24 cellular contexts compared by ENCODE assay signal in genomic region chr15:57415559-57415958, GRCh38. TPM values are rescaled to one million over a fixed set of nuclear protein-coding genes. Genes with fewer than 3 reads are reported as not detected.
DNase-seq lines count a peak whose midpoint lies in the region; ATAC-seq and TF ChIP-seq lines count a peak whose summit lies in the region.
"Had no signal": no experiment of that assay in that cellular context is flagged by ENCODE, and none has a peak within 500 bp of the region (broad histone marks: within the 10 kb centered on the region; RNA-seq: fewer than 3 reads in every experiment).

No MANE protein-coding gene starts in this region.

- H3K9me3 Mint-ChIP-seq in endodermal cell, result peaks cover 2% of the 10 kb centered on the region
- H3K9me3 Mint-ChIP-seq: CD4-positive, alpha-beta T cell had no signal

- H3K36me3 ChIP-seq in BE2C, result no peaks in the 10 kb centered on the region
- H3K36me3 ChIP-seq in endodermal cell (ENCODE audit: control insufficient read depth, insufficient read depth, low read length), result peaks cover 10% of the 10 kb centered on the region
- no peaks in the 10 kb centered on the region for H3K36me3 ChIP-seq in psoas muscle (ENCODE audit: insufficient read depth in 1 of 2, low read depth in 1 of 2)
- no peaks in the 10 kb centered on the region for H3K36me3 ChIP-seq in aorta (ENCODE audit: control insufficient read depth in 1 of 2, insufficient read depth in 2 of 2, low read length in 1 of 2)
- H3K36me3 ChIP-seq in mucosa of descending colon (ENCODE audit: low read depth), result no peaks in the 10 kb centered on the region
- H3K36me3 ChIP-seq: SJSA1 had no signal

- no peaks in the 10 kb centered on the region for H3K27me3 Mint-ChIP-seq in endodermal cell (ENCODE audit: insufficient read depth)

- no peak overlapping the region for H3K27ac Mint-ChIP-seq in endodermal cell
- H3K27ac Mint-ChIP-seq: B cell; CD4-positive, alpha-beta T cell had no signal

- no peaks in the 10 kb centered on the region for H3K9me3 ChIP-seq in BE2C
- H3K9me3 ChIP-seq in endodermal cell (ENCODE audit: control insufficient read depth, low read length), result peaks cover 8% of the 10 kb centered on the region
- H3K9me3 ChIP-seq in psoas muscle, result no peaks in the 10 kb centered on the region
- H3K9me3 ChIP-seq in aorta (ENCODE audit: control insufficient read depth, low read length), result no peaks in the 10 kb centered on the region
- no peaks in the 10 kb centered on the region for H3K9me3 ChIP-seq in mucosa of descending colon
- H3K9me3 ChIP-seq: Caco-2, SJSA1 had no signal

- peaks cover 25% of the 10 kb centered on the region for H3K36me3 Mint-ChIP-seq in endodermal cell (ENCODE audit: low read depth)

- in situ Hi-C loops in GM13976 (cut with MboI; ENCODE audit: low sequenced_read_pairs, unreplicated experiment), result no loop called here

- H3K4me1 Mint-ChIP-seq in endodermal cell, result peaks cover 60% of the 10 kb centered on the region
- H3K4me1 Mint-ChIP-seq: B cell had no signal

- DNase-seq in BE2C, result peak; percentile 25
- DNase-seq in endodermal cell, result peak; percentile 13
- DNase-seq in left cardiac atrium, result peak; percentile 71
- peak; percentile 42 to 86 for DNase-seq in psoas muscle
- DNase-seq in NCI-H1092 treated with DMSO at 0.1 percent for 48 hours (lab: John Stamatoyannopoulos, UW), result no peak
- DNase-seq in aorta, result no peak
- DNase-seq in mucosa of descending colon, result no peak
- no peak for DNase-seq in GM13976 (ENCODE audit: low spot score)
- DNase-seq: 8988T; Caco-2; CD4-positive, alpha-beta T cell; DMS 273 treated with DMSO at 0.1 percent for 48 hours; DND-41; GM23248; Karpas-422; MV-4-11; NCI-H1694 treated with DMSO at 0.1 percent for 48 hours; NCI-H2081 treated with DMSO at 0.1 percent for 48 hours; NCI-H2171 treated with DMSO at 0.1 percent for 48 hours; NCI-H524 treated with DMSO at 0.1 percent for 48 hours had no signal

- ATAC-seq in left cardiac atrium (peak; percentile 17 to 29), psoas muscle (peak in 1 of 4 donors; percentile 64), aorta (ENCODE audit: low FRiP score) (no peak), mucosa of descending colon (no peak)
- ATAC-seq: HCT116, Panc1 had no signal

- 93 to 97% methylated on average over 6 of the region's 6 CpGs for WGBS in endodermal cell (ENCODE audit: insufficient coverage in 1 of 2, insufficient read length in 1 of 2), 2 experiments
- 69 to 71% (median 71%) methylated on average over 6 of the region's 6 CpGs for WGBS in psoas muscle, 3 donors
- 80 to 85% methylated on average over 6 of the region's 6 CpGs for WGBS in aorta, 2 donors

- no peak overlapping the region for H3K27ac ChIP-seq in endodermal cell (ENCODE audit: low read depth, low read length)
- H3K27ac ChIP-seq in psoas muscle, result no peak overlapping the region
- no peak overlapping the region for H3K27ac ChIP-seq in aorta (ENCODE audit: low read depth in 1 of 2, low read length in 2 of 2)
- H3K27ac ChIP-seq: GM23248, SJSA1 had no signal

- intact Hi-C loops in left cardiac atrium (cut with DNase I), result no loop called here
- intact Hi-C loops in psoas muscle (cut with DNase I), result no loop called here
- intact Hi-C loops in aorta (cut with DNase I), result no loop called here
- intact Hi-C loops in mucosa of descending colon (cut with DNase I, micrococcal nuclease), result no loop called here

- H3K9ac ChIP-seq in endodermal cell (ENCODE audit: extremely low read depth, low read length, poor library complexity, severe bottlenecking), result no peak overlapping the region
- H3K9ac ChIP-seq: GM23248 had no signal

- no peak overlapping the region for H3K4me3 Mint-ChIP-seq in endodermal cell
- H3K4me3 Mint-ChIP-seq: B cell; CD4-positive, alpha-beta T cell had no signal

- H3K4me1 ChIP-seq in BE2C (no peaks in the 10 kb centered on the region), endodermal cell (ENCODE audit: control insufficient read depth, insufficient read depth, low read length) (peaks cover 15% of the 10 kb centered on the region), psoas muscle (no peaks in the 10 kb centered on the region), aorta (ENCODE audit: control insufficient read depth in 1 of 2, insufficient read depth in 2 of 2, low read length in 2 of 2) (no peaks in the 10 kb centered on the region), mucosa of descending colon (ENCODE audit: low read depth) (no peaks in the 10 kb centered on the region)

- TF ChIP-seq CTCF in BE2C (IDR thresholded peaks at IDR 0.05; ENCODE audit: low read depth, low read length) (no peak), endodermal cell (conservative IDR thresholded peaks at IDR 0.05) (no peak), psoas muscle (IDR thresholded peaks at IDR 0.05) (no peak), mucosa of descending colon (IDR thresholded peaks at IDR 0.05) (no peak), GM13976 (IDR thresholded peaks at IDR 0.05; ENCODE audit: borderline replicate concordance, control extremely low read depth, extremely low read depth, insufficient read depth, missing control alignments) (no peak)

- H3K27me3 ChIP-seq in BE2C (no peaks in the 10 kb centered on the region), endodermal cell (ENCODE audit: control insufficient read depth, insufficient read depth, low read length, poor library complexity, severe bottlenecking) (no peaks in the 10 kb centered on the region), psoas muscle (ENCODE audit: insufficient read depth in 3 of 3, low read length in 2 of 3) (no peaks in the 10 kb centered on the region), aorta (ENCODE audit: control insufficient read depth in 1 of 2, insufficient read depth in 2 of 2, low read length in 1 of 2) (no peaks in the 10 kb centered on the region)
- H3K27me3 ChIP-seq: SJSA1 had no signal

- no peak overlapping the region for H3K4me3 ChIP-seq in BE2C (ENCODE audit: low read depth, low read length)
- H3K4me3 ChIP-seq in endodermal cell (ENCODE audit: low read length), result no peak overlapping the region
- H3K4me3 ChIP-seq in psoas muscle, result no peak overlapping the region
- no peak overlapping the region for H3K4me3 ChIP-seq in aorta (ENCODE audit: low read length in 2 of 2)
- no peak overlapping the region for H3K4me3 ChIP-seq in mucosa of descending colon
- H3K4me3 ChIP-seq: GM23248, SJSA1 had no signal

RNA-seq across cellular contexts. Expression of gene CGNL1, which starts 39.3 kb away (rescaled TPM):
- 0.26 TPM for polyA plus RNA-seq in BE2C (2012; ENCODE audit: insufficient read depth, insufficient read length, low read depth)
- 10 to 100 TPM; 82.6 to 98.0 TPM for total RNA-seq in endodermal cell
- polyA plus RNA-seq in endodermal cell (2013, experiment 1 of 2), result 15.1 TPM
- 15.8 TPM for polyA plus RNA-seq in endodermal cell (2013, experiment 2 of 2)
- total RNA-seq in left cardiac atrium, result 10 to 100 TPM; 16.8 to 26.0 TPM
- total RNA-seq in psoas muscle, result 1 to 10 TPM in 1 of 4 donors, under 1 TPM in 3; 0.37 to 2.2 (median 0.66) TPM
- polyA plus RNA-seq in psoas muscle, result under 1 TPM; 0.18 to 0.29 (median 0.20) TPM
- total RNA-seq in aorta, result 10 to 100 TPM; 19.4 to 46.3 TPM
- 1 to 10 TPM; 4.1 to 5.4 TPM for polyA plus RNA-seq in aorta
- total RNA-seq in mucosa of descending colon, result 1 to 10 TPM; 3.3 to 4.5 (median 3.9) TPM
- total RNA-seq: CD4-positive, alpha-beta T cell had no signal

Comparison
In these comparisons a context has a peak if more than half of its experiments do, and no peak if none do; other contexts are left out.
1. DNase-seq: peak in BE2C (single experiment), endodermal cell (single experiment), left cardiac atrium (single experiment) and psoas muscle (2 of 2); none in NCI-H1092 treated with DMSO at 0.1 percent for 48 hours (single experiment), aorta (0 of 2), mucosa of descending colon (0 of 3) and GM13976 (single experiment).
2. ATAC-seq: peak in left cardiac atrium (2 of 2); none in aorta (single experiment) and mucosa of descending colon (single experiment).